ENCODE assay signal across 9 cellular contexts in the genomic region with DNA sequence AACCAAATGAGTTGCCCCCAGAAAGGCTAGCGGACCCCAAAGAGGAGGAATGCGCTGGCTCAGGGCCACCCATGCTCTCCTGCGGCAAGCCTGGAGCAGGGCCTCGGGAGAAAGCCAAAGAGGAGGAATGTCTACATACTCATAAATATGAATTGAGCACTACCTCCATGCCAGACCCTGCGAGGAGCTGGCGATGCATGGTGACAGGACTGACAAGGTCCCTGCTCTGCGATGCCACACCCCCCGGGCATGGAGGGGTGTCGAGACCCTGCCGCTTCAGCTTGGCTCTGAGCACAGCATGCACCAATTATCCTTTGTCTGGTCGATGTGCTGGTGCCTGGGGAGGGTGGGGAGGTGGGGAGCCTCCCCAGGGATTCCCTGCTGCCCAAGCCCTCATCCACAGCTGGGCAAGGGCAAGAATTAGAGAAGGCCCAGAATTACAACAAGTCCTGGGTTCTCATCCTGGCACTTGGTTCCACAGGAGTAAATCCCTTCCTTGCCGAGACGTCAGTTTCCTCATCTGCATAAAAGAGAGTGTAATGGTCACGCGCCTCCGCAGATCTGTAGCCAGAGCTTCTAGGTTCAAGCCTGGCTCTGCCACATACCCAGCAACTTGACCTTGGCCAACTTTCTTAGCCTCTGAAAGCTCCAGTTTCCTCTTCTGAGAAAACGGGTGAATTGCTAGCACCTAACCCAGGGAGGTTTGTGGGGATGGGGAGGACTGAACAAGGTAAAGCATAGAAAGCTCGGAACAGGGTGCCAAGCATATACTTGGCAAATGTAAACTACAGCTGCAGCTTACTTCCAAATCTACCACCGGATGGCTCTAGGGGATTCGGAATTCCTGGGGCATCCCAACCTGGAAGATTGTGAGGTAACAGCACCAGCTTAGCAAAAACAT.
A peak's percentile ranks its signal among the peaks of the same experiment; 100 is the strongest.
DNase-seq lines count a peak whose midpoint lies in the region; ATAC-seq and TF ChIP-seq lines count a peak whose summit lies in the region.
"Had no signal": no experiment of that assay in that cellular context is flagged by ENCODE, and none has a peak within 500 bp of the region (broad histone marks: within the 10 kb centered on the region; RNA-seq: fewer than 3 reads in every experiment).

No MANE protein-coding gene starts in this region.

- H3K4me3 Mint-ChIP-seq in H9, result peak overlapping the region; percentile 58 to 68
- H3K4me3 Mint-ChIP-seq: CD4-positive, alpha-beta T cell had no signal

- H2BK15ac ChIP-seq in H9 (ENCODE audit: low read depth, low read length) (no peak overlapping the region), mesendoderm (replicated peaks; ENCODE audit: low read depth) (no peak overlapping the region)

- DNase-seq in H9 (peak; percentile 53), astrocyte of the spinal cord (ENCODE audit: low read depth, low spot score) (no peak), mesendoderm (peak; percentile 39), posterior vena cava (ENCODE audit: low spot score) (no peak)
- no peak for DNase-seq in activated naive CD4-positive, alpha-beta T cell (lab: John Stamatoyannopoulos, UW)

- H3K23ac ChIP-seq in H9 (ENCODE audit: insufficient read length, low read depth, low read length) (no peak overlapping the region), mesendoderm (ENCODE audit: low read length) (no peak overlapping the region)

- no peaks in the 10 kb centered on the region for H3K23me2 ChIP-seq in H9 (ENCODE audit: insufficient read length, low read depth, low read length, poor library complexity, severe bottlenecking)

- H4K20me1 ChIP-seq in BLaER1 treated with 17β-estradiol and CSF1 and Interleukin-3, amounts not matched to agents 10 nM and 100 nM, result no peaks in the 10 kb centered on the region
- no peaks in the 10 kb centered on the region for H4K20me1 ChIP-seq in H9 (ENCODE audit: control insufficient read depth, insufficient read depth, insufficient read length)

- H3K27me3 Mint-ChIP-seq in H9 (ENCODE audit: low read depth), result no peaks in the 10 kb centered on the region; the same call in none of the 2 replicates

- H3K27ac ChIP-seq in BLaER1 treated with 17β-estradiol and CSF1 and Interleukin-3, amounts not matched to agents 10 nM and 100 nM, result no peak overlapping the region
- H3K27ac ChIP-seq in H9 (ENCODE audit: insufficient read length, low read depth, low read length) (no peak overlapping the region), mesendoderm (ENCODE audit: low read depth, low read length) (no peak overlapping the region)

- ATAC-seq in HG02610 (IDR thresholded peaks at IDR 0.05; ENCODE audit: unreplicated experiment) (no peak), GM18861 (IDR thresholded peaks at IDR 0.05; ENCODE audit: unreplicated experiment) (no peak)

- no peak overlapping the region for H4K91ac ChIP-seq in H9 (ENCODE audit: insufficient read length, low read depth, low read length)

- H3K14ac ChIP-seq in H9 (ENCODE audit: insufficient read depth, low read length), result no peak overlapping the region

- H2AK5ac ChIP-seq in H9 (ENCODE audit: insufficient read length, low read length) (no peak overlapping the region), mesendoderm (ENCODE audit: low read length) (no peak overlapping the region)

- H2BK5ac ChIP-seq in H9 (ENCODE audit: insufficient read length, low read length) (no peak overlapping the region), mesendoderm (ENCODE audit: low read length) (peak overlapping the region; percentile 46)

- H3K4ac ChIP-seq in H9 (ENCODE audit: low read depth, low read length) (no peak overlapping the region), mesendoderm (ENCODE audit: low read depth, low read length) (no peak overlapping the region)

- no peak overlapping the region for H2BK20ac ChIP-seq in H9 (ENCODE audit: low read depth, low read length, poor library complexity, severe bottlenecking)

- intact Hi-C loops in posterior vena cava (cut with DNase I), result loop anchor here (5.0 to 10.0 kb wide), 3 partner anchors 470 to 1430 kb away; a partner anchor contains a TSS

- H4K5ac ChIP-seq in H9 (ENCODE audit: insufficient read length, low read depth, low read length) (no peak overlapping the region), mesendoderm (ENCODE audit: low read length) (peak overlapping the region; percentile 77)

- TF ChIP-seq CTCF in H9 (conservative IDR thresholded peaks at IDR 0.05) (no peak), astrocyte of the spinal cord (IDR thresholded peaks at IDR 0.05; ENCODE audit: low read depth, low read length) (no peak)

- H2BK12ac ChIP-seq in H9 (ENCODE audit: insufficient read length, low read depth, low read length), result no peak overlapping the region

- no peak overlapping the region for H2BK120ac ChIP-seq in H9 (ENCODE audit: low read depth, low read length, poor library complexity, severe bottlenecking)
- H2BK120ac ChIP-seq in mesendoderm (ENCODE audit: low read depth, low read length), result no peak overlapping the region

- H3K4me2 ChIP-seq in BLaER1 treated with 17β-estradiol and CSF1 and Interleukin-3, amounts not matched to agents 10 nM and 100 nM, result peak overlapping the region in 7 of 11 experiments; percentile 19 to 76 (median 36); a peak in 7 of 22 replicates
- H3K4me2 ChIP-seq in H9 (ENCODE audit: insufficient read depth, insufficient read length, low read length) (peak overlapping the region; percentile 56), mesendoderm (ENCODE audit: low read length) (peak overlapping the region; percentile 72)

- peak overlapping the region; percentile 94 for H2AFZ ChIP-seq in H9 (ENCODE audit: low read length)

- H3K4me3 ChIP-seq in BLaER1 treated with 17β-estradiol and CSF1 and Interleukin-3, amounts not matched to agents 10 nM and 100 nM, result no peak overlapping the region
- H3K4me3 ChIP-seq in astrocyte of the spinal cord (ENCODE audit: low read depth, low read length) (peak overlapping the region; percentile 2), mesendoderm (ENCODE audit: low read length) (no peak overlapping the region)

- H3K79me1 ChIP-seq in H9 (ENCODE audit: insufficient read depth, low read depth, low read length, poor library complexity, severe bottlenecking), result no peaks in the 10 kb centered on the region
- no peaks in the 10 kb centered on the region for H3K79me1 ChIP-seq in mesendoderm (ENCODE audit: low read length)

- WGBS in H9 (ENCODE audit: extremely low coverage, insufficient read length, low lambda C conversion rate), result no CpG with 5 or more reads among the region's 20 CpGs
- WGBS in mesendoderm (ENCODE audit: extremely low coverage, insufficient coverage, low lambda C conversion rate), result no CpG with 5 or more reads among the region's 20 CpGs

- H3K36me3 ChIP-seq in BLaER1 treated with 17β-estradiol and CSF1 and Interleukin-3, amounts not matched to agents 10 nM and 100 nM, result no peaks in the 10 kb centered on the region
- H3K36me3 ChIP-seq in mesendoderm (ENCODE audit: control insufficient read depth, insufficient read depth, low read length), result no peaks in the 10 kb centered on the region

- H3K79me2 ChIP-seq in H9 (ENCODE audit: insufficient read depth, low read length), result no peaks in the 10 kb centered on the region
- no peaks in the 10 kb centered on the region for H3K79me2 ChIP-seq in mesendoderm (ENCODE audit: control insufficient read depth, insufficient read depth, low read length)

- in situ Hi-C loops in astrocyte of the spinal cord (cut with HindIII; ENCODE audit: low sequenced_read_pairs), result no loop called here

- H3K9me3 Mint-ChIP-seq in H9, result peaks cover 0 to 5% of the 10 kb centered on the region in 2 experiments; a peak in 2 of 5 replicates
- H3K9me3 Mint-ChIP-seq: CD4-positive, alpha-beta T cell had no signal

- H3K4me1 Mint-ChIP-seq in H9, result peaks cover 21 to 28% of the 10 kb centered on the region in 2 experiments

- H3K27ac Mint-ChIP-seq in H9, result no peak overlapping the region; a peak in 1 of 7 replicates
- H3K27ac Mint-ChIP-seq: CD4-positive, alpha-beta T cell had no signal

- no peak overlapping the region for H3K18ac ChIP-seq in H9 (ENCODE audit: insufficient read length, low read depth, low read length)
- peak overlapping the region; percentile 52 for H3K18ac ChIP-seq in mesendoderm (ENCODE audit: low read length)

- peaks cover 17 to 33% (median 23%) of the 10 kb centered on the region in 10 experiments for H3K4me1 ChIP-seq in BLaER1 treated with 17β-estradiol and CSF1 and Interleukin-3, amounts not matched to agents 10 nM and 100 nM
- H3K4me1 ChIP-seq in H9 (ENCODE audit: insufficient read depth, low read length), result peaks cover 11% of the 10 kb centered on the region; the same call in 1 of the 2 replicates
- peaks cover 25% of the 10 kb centered on the region for H3K4me1 ChIP-seq in mesendoderm (ENCODE audit: control insufficient read depth, low read depth, low read length)

- no peaks in the 10 kb centered on the region for H3K36me3 Mint-ChIP-seq in H9 (ENCODE audit: insufficient read depth in 1 of 3, low read depth in 3 of 3)

- H3T11ph ChIP-seq in H9 (ENCODE audit: low read length), result no peak overlapping the region

- no peaks in the 10 kb centered on the region for H3K9me3 ChIP-seq in BLaER1 treated with 17β-estradiol and CSF1 and Interleukin-3, amounts not matched to agents 10 nM and 100 nM (replicated peaks in 1 of 11)
- H3K9me3 ChIP-seq in H9 (ENCODE audit: control insufficient read depth, low read depth, low read length), result no peaks in the 10 kb centered on the region

- H4K8ac ChIP-seq in H9 (replicated peaks; ENCODE audit: insufficient read length, low read depth, low read length) (no peak overlapping the region), mesendoderm (ENCODE audit: low read depth, low read length) (no peak overlapping the region)

- H3K56ac ChIP-seq in H9 (ENCODE audit: insufficient read length, low read depth, low read length) (no peak overlapping the region), mesendoderm (ENCODE audit: low read length) (peak overlapping the region; percentile 81)

- no peak overlapping the region for H3K9ac ChIP-seq in BLaER1 treated with 17β-estradiol and CSF1 and Interleukin-3, amounts not matched to agents 10 nM and 100 nM
- no peak overlapping the region for H3K9ac ChIP-seq in H9 (ENCODE audit: extremely low read depth, insufficient read length, low read length)
- H3K9ac ChIP-seq in mesendoderm (ENCODE audit: low read length), result peak overlapping the region; percentile 37

- H3K27me3 ChIP-seq in BLaER1 treated with 17β-estradiol and CSF1 and Interleukin-3, amounts not matched to agents 10 nM and 100 nM, result no peaks in the 10 kb centered on the region
- H3K27me3 ChIP-seq in H9 (ENCODE audit: insufficient read depth, low read length) (no peaks in the 10 kb centered on the region), mesendoderm (ENCODE audit: insufficient read depth, low read length, poor library complexity) (no peaks in the 10 kb centered on the region)

Comparison
In these comparisons a context has a peak if more than half of its experiments do, and no peak if none do; other contexts are left out.
1. DNase-seq: peak in H9 (single experiment) and mesendoderm (single experiment); none in astrocyte of the spinal cord (single experiment), activated naive CD4-positive, alpha-beta T cell (0 of 4) and posterior vena cava (single experiment).
2. Peak in every context shown above with its lines, with median percentiles within 50 percentile points of each other: H3K4me2 ChIP-seq.